In genomic region chr12:103422328-103422727, GRCh38 we compare ENCODE assay signal across 19 cellular contexts.
"Had no signal": no experiment of that assay in that cellular context is flagged by ENCODE, and none has a peak within 500 bp of the region (broad histone marks: within the 10 kb centered on the region; RNA-seq: fewer than 3 reads in every experiment).

No MANE protein-coding gene starts in this region.

- DNase-seq: activated CD4-positive, alpha-beta T cell treated with anti-CD3 and anti-CD28 coated beads, Interleukin-2, amount 50 U/mL, for 48 hours; activated gamma-delta T cell treated with Interleukin-2 at 50 U/mL for 16 hours; adrenal gland; cerebellar nuclear complex; effector CD8-positive, alpha-beta T cell; esophagus squamous epithelium; left cardiac atrium; mesendoderm; naive thymus-derived CD8-positive, alpha-beta T cell; stimulated activated CD4-positive, alpha-beta T cell treated with anti-CD3 and anti-CD28 coated beads, Interleukin-4, amount 100 ng/mL, for 1 hour; stimulated activated naive CD8-positive, alpha-beta T cell treated with anti-CD3 and anti-CD28 coated beads, Interleukin-15, amount 100 ng/mL, for 72 hours; transverse colon; uterus had no signal

- H3K36me3 ChIP-seq: adrenal gland, breast epithelium, esophagus squamous epithelium, suprapubic skin, transverse colon, uterus had no signal

- H3K4me1 ChIP-seq: adrenal gland, breast epithelium, esophagus squamous epithelium, parathyroid adenoma, suprapubic skin, transverse colon, uterus had no signal

- H3K4me1 Mint-ChIP-seq: stimulated activated naive CD8-positive, alpha-beta T cell treated with anti-CD3 and anti-CD28 coated beads, Interleukin-15, amount 100 ng/mL, for 72 hours had no signal

- H3K9me3 ChIP-seq: adrenal gland, breast epithelium, esophagus squamous epithelium, suprapubic skin, transverse colon, uterus had no signal

- H3K4me3 Mint-ChIP-seq: naive thymus-derived CD8-positive, alpha-beta T cell; stimulated activated naive CD8-positive, alpha-beta T cell treated with anti-CD3 and anti-CD28 coated beads, Interleukin-15, amount 100 ng/mL, for 72 hours had no signal

- H2AFZ ChIP-seq: parathyroid adenoma had no signal

- H3K4me3 ChIP-seq: adrenal gland, breast epithelium, esophagus squamous epithelium, smooth muscle cell, suprapubic skin, transverse colon, uterus had no signal

- H3K79me2 ChIP-seq: parathyroid adenoma had no signal

- H3K27ac ChIP-seq: adrenal gland, breast epithelium, esophagus squamous epithelium, parathyroid adenoma, suprapubic skin, transverse colon, uterus had no signal

- H3K27ac Mint-ChIP-seq: activated naive CD4-positive, alpha-beta T cell treated with anti-CD3 and anti-CD28 coated beads, Interleukin-2, amount 50 U/mL, for 72 hours; naive thymus-derived CD8-positive, alpha-beta T cell; stimulated activated naive CD8-positive, alpha-beta T cell treated with anti-CD3 and anti-CD28 coated beads, Interleukin-15, amount 100 ng/mL, for 72 hours had no signal

- ATAC-seq: activated naive CD4-positive, alpha-beta T cell treated with anti-CD3 and anti-CD28 coated beads, Interleukin-2, amount 50 U/mL, for 72 hours; left cardiac atrium; naive thymus-derived CD8-positive, alpha-beta T cell; sciatic nerve; stimulated activated naive CD8-positive, alpha-beta T cell treated with anti-CD3 and anti-CD28 coated beads, Interleukin-15, amount 100 ng/mL, for 72 hours had no signal

- H3K27me3 ChIP-seq: adrenal gland, breast epithelium, esophagus squamous epithelium, suprapubic skin, transverse colon, uterus had no signal

- H3K9ac ChIP-seq: parathyroid adenoma had no signal

- H3K27me3 Mint-ChIP-seq: naive thymus-derived CD8-positive, alpha-beta T cell; stimulated activated naive CD8-positive, alpha-beta T cell treated with anti-CD3 and anti-CD28 coated beads, Interleukin-15, amount 100 ng/mL, for 72 hours had no signal

- H3K4me2 ChIP-seq: smooth muscle cell had no signal
